In genomic region chr14:42011221-42011620, GRCh38 we compare ENCODE assay signal across 20 cellular contexts.
DNase-seq lines count a peak whose midpoint lies in the region; ATAC-seq and TF ChIP-seq lines count a peak whose summit lies in the region.
"Had no signal": no experiment of that assay in that cellular context is flagged by ENCODE, and none has a peak within 500 bp of the region (broad histone marks: within the 10 kb centered on the region; RNA-seq: fewer than 3 reads in every experiment).

No MANE protein-coding gene starts in this region.

- TF ChIP-seq CTCF in OCI-LY3 (IDR thresholded peaks at IDR 0.05; ENCODE audit: low read depth, low read length) (no peak), nephron progenitor cell (IDR thresholded peaks at IDR 0.05) (no peak)

- H2BK5ac ChIP-seq in mesendoderm (ENCODE audit: low read length): no peak overlapping the region

- no peaks in the 10 kb centered on the region for H3K4me1 Mint-ChIP-seq in stimulated activated naive CD8-positive, alpha-beta T cell treated with anti-CD3 and anti-CD28 coated beads, Interleukin-15, Interleukin-2, amounts not matched to agents 100 ng/mL and 50 ng/mL, for 24 hours (ENCODE audit: low read depth)
- no peaks in the 10 kb centered on the region for H3K4me1 Mint-ChIP-seq in nephron progenitor cell

- no peak overlapping the region for H3K4me3 Mint-ChIP-seq in stimulated activated naive CD8-positive, alpha-beta T cell treated with anti-CD3 and anti-CD28 coated beads, Interleukin-15, Interleukin-2, amounts not matched to agents 100 ng/mL and 50 ng/mL, for 24 hours
- H3K4me3 Mint-ChIP-seq in nephron progenitor cell: no peak overlapping the region

- no peaks in the 10 kb centered on the region for H3K79me1 ChIP-seq in mesendoderm (ENCODE audit: low read length)

- H2AK5ac ChIP-seq in mesendoderm (ENCODE audit: low read length): no peak overlapping the region

- H3K4ac ChIP-seq in mesendoderm (ENCODE audit: low read depth, low read length): no peak overlapping the region

- H3K27me3 Mint-ChIP-seq in stimulated activated naive CD8-positive, alpha-beta T cell treated with anti-CD3 and anti-CD28 coated beads, Interleukin-15, Interleukin-2, amounts not matched to agents 100 ng/mL and 50 ng/mL, for 24 hours: no peaks in the 10 kb centered on the region
- peaks cover 3% of the 10 kb centered on the region for H3K27me3 Mint-ChIP-seq in nephron progenitor cell (ENCODE audit: low read depth, poor library complexity)

- H3K56ac ChIP-seq in mesendoderm (ENCODE audit: low read length): no peak overlapping the region

- H3K27me3 ChIP-seq in OCI-LY3 (ENCODE audit: low read depth, low read length) (no peaks in the 10 kb centered on the region), mesendoderm (ENCODE audit: insufficient read depth, low read length, poor library complexity) (no peaks in the 10 kb centered on the region)
- H3K27me3 ChIP-seq: SJSA1 had no signal

- ATAC-seq in stimulated activated naive CD8-positive, alpha-beta T cell treated with anti-CD3 and anti-CD28 coated beads, Interleukin-15, Interleukin-2, amounts not matched to agents 100 U/mL and 50 U/mL, for 24 hours: no peak
- peak; percentile 44 for ATAC-seq in HG02870 (IDR thresholded peaks at IDR 0.05; ENCODE audit: unreplicated experiment)
- ATAC-seq: PC-3 had no signal

- no peak overlapping the region for H2BK15ac ChIP-seq in mesendoderm (replicated peaks; ENCODE audit: low read depth)

- H3K36me3 Mint-ChIP-seq in stimulated activated naive CD8-positive, alpha-beta T cell treated with anti-CD3 and anti-CD28 coated beads, Interleukin-15, Interleukin-2, amounts not matched to agents 100 ng/mL and 50 ng/mL, for 24 hours (ENCODE audit: low read depth): no peaks in the 10 kb centered on the region
- no peaks in the 10 kb centered on the region for H3K36me3 Mint-ChIP-seq in nephron progenitor cell (ENCODE audit: low read depth)

- H3K4me2 ChIP-seq in OCI-LY3 (ENCODE audit: low read length): peak overlapping the region; percentile 44
- no peak overlapping the region for H3K4me2 ChIP-seq in mesendoderm (ENCODE audit: low read length)

- no peak overlapping the region for H4K8ac ChIP-seq in mesendoderm (ENCODE audit: low read depth, low read length)

- H2AFZ ChIP-seq in OCI-LY3 (ENCODE audit: low read depth, low read length): peak overlapping the region; percentile 25; the same call in 1 of the 2 replicates

- no peak overlapping the region for H3K18ac ChIP-seq in mesendoderm (ENCODE audit: low read length)

- H3K27ac ChIP-seq in OCI-LY3 (ENCODE audit: low read length): peak overlapping the region; percentile 86
- H3K27ac ChIP-seq in mesendoderm (ENCODE audit: low read depth, low read length): no peak overlapping the region
- H3K27ac ChIP-seq: 22Rv1, C4-2B, SJSA1 had no signal

- DNase-seq in stimulated activated naive CD8-positive, alpha-beta T cell treated with anti-CD3 and anti-CD28 coated beads, Interleukin-15, Interleukin-2, amounts not matched to agents 100 U/mL and 50 U/mL, for 24 hours: no peak
- no peak for DNase-seq in stimulated activated CD4-positive, alpha-beta T cell treated with anti-CD3 and anti-CD28 coated beads, Interleukin-2, amount 100 ng/mL, for 48 hours
- DNase-seq in HEK293T (ENCODE audit: extremely low spot score) (no peak), nephron progenitor cell (no peak), mesendoderm (no peak)
- DNase-seq: COR-L47, DMS153, Kasumi-1, NCI-H1930, NCI-H2171 treated with DMSO at 0.1 percent for 48 hours, NCI-H510A treated with DMSO at 0.1 percent for 48 hours, PC-3, T1000 had no signal

- no peak overlapping the region for H3K23ac ChIP-seq in mesendoderm (ENCODE audit: low read length)

- no peak overlapping the region for H4K5ac ChIP-seq in mesendoderm (ENCODE audit: low read length)

- peak overlapping the region; percentile 45 for H3K27ac Mint-ChIP-seq in stimulated activated naive CD8-positive, alpha-beta T cell treated with anti-CD3 and anti-CD28 coated beads, Interleukin-15, Interleukin-2, amounts not matched to agents 100 ng/mL and 50 ng/mL, for 24 hours
- no peak overlapping the region for H3K27ac Mint-ChIP-seq in nephron progenitor cell

- no CpG with 5 or more reads among the region's 1 CpG for WGBS in mesendoderm (ENCODE audit: extremely low coverage, insufficient coverage, low lambda C conversion rate)

- no peak overlapping the region for H2BK120ac ChIP-seq in mesendoderm (ENCODE audit: low read depth, low read length)

- H3K9me3 Mint-ChIP-seq in stimulated activated naive CD8-positive, alpha-beta T cell treated with anti-CD3 and anti-CD28 coated beads, Interleukin-15, Interleukin-2, amounts not matched to agents 100 ng/mL and 50 ng/mL, for 24 hours: peaks cover 10% of the 10 kb centered on the region
- no peaks in the 10 kb centered on the region for H3K9me3 Mint-ChIP-seq in nephron progenitor cell

- H3K4me1 ChIP-seq in OCI-LY3 (ENCODE audit: low read length): peaks cover 30% of the 10 kb centered on the region
- no peaks in the 10 kb centered on the region for H3K4me1 ChIP-seq in mesendoderm (ENCODE audit: control insufficient read depth, low read depth, low read length)
- H3K4me1 ChIP-seq: HAP-1, SJSA1 had no signal

- H3K9me3 ChIP-seq in OCI-LY3 (ENCODE audit: insufficient read depth, low read length): peaks cover 4% of the 10 kb centered on the region; the same call in 1 of the 2 replicates
- H3K9me3 ChIP-seq: HAP-1, SJSA1 had no signal

- H3K4me3 ChIP-seq in OCI-LY3 (ENCODE audit: low read length) (peak overlapping the region; percentile 35; the same call in 1 of the 2 replicates), mesendoderm (ENCODE audit: low read length) (no peak overlapping the region)
- H3K4me3 ChIP-seq: HAP-1, SJSA1 had no signal

- no peaks in the 10 kb centered on the region for H3K79me2 ChIP-seq in OCI-LY3 (ENCODE audit: low read length)
- no peaks in the 10 kb centered on the region for H3K79me2 ChIP-seq in mesendoderm (ENCODE audit: control insufficient read depth, insufficient read depth, low read length)

- CTCF ChIA-PET in HEK293T (lab: Yijun Ruan, JAX): no interaction called here

- H3K36me3 ChIP-seq in OCI-LY3 (replicated peaks; ENCODE audit: low read depth, low read length) (peaks cover 17% of the 10 kb centered on the region), mesendoderm (ENCODE audit: control insufficient read depth, insufficient read depth, low read length) (no peaks in the 10 kb centered on the region)
- H3K36me3 ChIP-seq: HAP-1, SJSA1 had no signal

- H3K9ac ChIP-seq in OCI-LY3 (ENCODE audit: low read length) (peak overlapping the region; percentile 21; the same call in 1 of the 2 replicates), mesendoderm (ENCODE audit: low read length) (no peak overlapping the region)

- H4K20me1 ChIP-seq in OCI-LY3 (ENCODE audit: insufficient read depth, low read length): no peaks in the 10 kb centered on the region

- POLR2A ChIA-PET in HEK293T (lab: Yijun Ruan, JAX): no interaction called here

TF ChIP-seq in HEK293T, 16 proteins besides CTCF, POLR2A, EP300 and RAD21:
- TF ChIP-seq LEF1 (IDR thresholded peaks at IDR 0.05; ENCODE audit: borderline replicate concordance) (no peak), ZNF384 (IDR thresholded peaks at IDR 0.05) (no peak), SUZ12 (IDR thresholded peaks at IDR 0.05) (no peak), ELF4 (IDR thresholded peaks at IDR 0.05) (no peak), FOXA1 (IDR thresholded peaks at IDR 0.05) (no peak), L3MBTL2 (conservative IDR thresholded peaks at IDR 0.05) (no peak), ARNT (IDR thresholded peaks at IDR 0.05) (no peak), HDGF (IDR thresholded peaks at IDR 0.05; ENCODE audit: borderline replicate concordance) (no peak), BHLHE40 (IDR thresholded peaks at IDR 0.05; ENCODE audit: borderline replicate concordance) (no peak), TARDBP (IDR thresholded peaks at IDR 0.05) (no peak), FOXK2 (IDR thresholded peaks at IDR 0.05) (no peak)
